Comparison of ENCODE assay signal across 1 cellular context in genomic region chr6:43123691-43124314, GRCh38.
TF ChIP-seq lines count a peak whose summit lies in the region.

No MANE protein-coding gene starts in this region.

TF ChIP-seq in GM23338, 12 proteins besides CTCF, POLR2A, EP300 and RAD21:
- TF ChIP-seq POLR2AphosphoS5 (IDR thresholded peaks at IDR 0.05; ENCODE audit: low read depth) = no peak
- no peak for TF ChIP-seq ETS1 (IDR thresholded peaks at IDR 0.05)
- TF ChIP-seq EZH2 (IDR thresholded peaks at IDR 0.05; ENCODE audit: low read depth, unreplicated experiment) = no peak
TF ChIP-seq in GM23338: peak in this region for 0.
